In the genomic region with DNA sequence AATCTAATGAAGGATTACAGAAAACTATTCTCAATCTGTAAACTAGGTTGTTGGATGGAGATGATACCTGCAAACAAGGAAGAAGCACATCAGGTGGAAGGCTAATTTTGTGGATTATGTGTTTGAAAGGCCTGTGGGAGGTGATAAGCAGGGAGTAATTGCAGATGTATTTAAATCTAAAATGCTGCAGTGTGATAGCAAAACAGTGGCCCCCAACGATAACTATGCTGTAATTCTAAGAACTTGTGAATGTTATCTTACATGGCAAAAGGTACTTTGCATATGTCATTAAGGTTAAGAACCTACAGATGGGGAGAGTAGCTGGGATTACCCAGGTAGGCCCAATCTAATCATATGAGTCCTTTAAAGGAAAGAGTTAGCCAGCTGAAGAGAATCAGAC, we compare ENCODE assay signal across 22 cellular contexts.
"Had no signal": no experiment of that assay in that cellular context is flagged by ENCODE, and none has a peak within 500 bp of the region (broad histone marks: within the 10 kb centered on the region; RNA-seq: fewer than 3 reads in every experiment).

No MANE protein-coding gene starts in this region.

- DNase-seq: activated B cell treated with CpG ODN at 0.5 μM for 24 hours; activated CD8-positive, alpha-beta memory T cell treated with anti-CD3 and anti-CD28 coated beads for 24 hours; activated effector memory CD4-positive, alpha-beta T cell treated with Interleukin-2 at 50 U/mL for 16 hours; activated naive CD4-positive, alpha-beta T cell; activated T-cell treated with anti-CD3 and anti-CD28 coated beads, Interleukin-2, amount 50 U/mL, for 48 hours; amygdala; KG1; NCI-H1092; NCI-H1417; NCI-H1694; NCI-H2029; NCI-H2107; NCI-H2171 treated with DMSO at 0.1 percent for 48 hours; NCI-H226; NCI-H526; NCI-H774; SIG-M5; T-helper 17 cell; T-helper 9 cell had no signal

- H3K27me3 Mint-ChIP-seq: activated B cell treated with CpG ODN at 0.5 μM for 24 hours; activated naive CD4-positive, alpha-beta T cell treated with anti-CD3 and anti-CD28 coated beads, Interleukin-2, amount 50 U/mL, for 24 hours; central memory CD8-positive, alpha-beta T cell; T-helper 17 cell had no signal

- ATAC-seq: T-helper 17 cell had no signal

- H3K4me3 Mint-ChIP-seq: activated B cell treated with CpG ODN at 0.5 μM for 24 hours; activated naive CD4-positive, alpha-beta T cell treated with anti-CD3 and anti-CD28 coated beads, Interleukin-2, amount 50 U/mL, for 24 hours; brain; central memory CD8-positive, alpha-beta T cell had no signal

- H3K9me3 Mint-ChIP-seq: activated B cell treated with CpG ODN at 0.5 μM for 24 hours; brain; central memory CD8-positive, alpha-beta T cell had no signal

- H3K36me3 Mint-ChIP-seq: brain had no signal

- H3K27ac Mint-ChIP-seq: activated B cell treated with CpG ODN at 0.5 μM for 24 hours; activated naive CD4-positive, alpha-beta T cell treated with anti-CD3 and anti-CD28 coated beads, Interleukin-2, amount 50 U/mL, for 24 hours; brain had no signal
